ENCODE assay signal across 1 cellular context in genomic region chr2:27050996-27051901, GRCh38.
A peak's percentile ranks its signal among the peaks of the same experiment; 100 is the strongest.
TF ChIP-seq lines count a peak whose summit lies in the region.

A gene with protein sequence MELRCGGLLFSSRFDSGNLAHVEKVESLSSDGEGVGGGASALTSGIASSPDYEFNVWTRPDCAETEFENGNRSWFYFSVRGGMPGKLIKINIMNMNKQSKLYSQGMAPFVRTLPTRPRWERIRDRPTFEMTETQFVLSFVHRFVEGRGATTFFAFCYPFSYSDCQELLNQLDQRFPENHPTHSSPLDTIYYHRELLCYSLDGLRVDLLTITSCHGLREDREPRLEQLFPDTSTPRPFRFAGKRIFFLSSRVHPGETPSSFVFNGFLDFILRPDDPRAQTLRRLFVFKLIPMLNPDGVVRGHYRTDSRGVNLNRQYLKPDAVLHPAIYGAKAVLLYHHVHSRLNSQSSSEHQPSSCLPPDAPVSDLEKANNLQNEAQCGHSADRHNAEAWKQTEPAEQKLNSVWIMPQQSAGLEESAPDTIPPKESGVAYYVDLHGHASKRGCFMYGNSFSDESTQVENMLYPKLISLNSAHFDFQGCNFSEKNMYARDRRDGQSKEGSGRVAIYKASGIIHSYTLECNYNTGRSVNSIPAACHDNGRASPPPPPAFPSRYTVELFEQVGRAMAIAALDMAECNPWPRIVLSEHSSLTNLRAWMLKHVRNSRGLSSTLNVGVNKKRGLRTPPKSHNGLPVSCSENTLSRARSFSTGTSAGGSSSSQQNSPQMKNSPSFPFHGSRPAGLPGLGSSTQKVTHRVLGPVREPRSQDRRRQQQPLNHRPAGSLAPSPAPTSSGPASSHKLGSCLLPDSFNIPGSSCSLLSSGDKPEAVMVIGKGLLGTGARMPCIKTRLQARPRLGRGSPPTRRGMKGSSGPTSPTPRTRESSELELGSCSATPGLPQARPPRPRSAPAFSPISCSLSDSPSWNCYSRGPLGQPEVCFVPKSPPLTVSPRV (plus strand): TSS chr2:27051668. CDS start chr2:27052959, 1,291 bp downstream.

TF ChIP-seq in H1, 55 proteins besides CTCF, POLR2A, EP300 and RAD21 (continued from another document):
- TF ChIP-seq HDAC2 (IDR thresholded peaks at IDR 0.05; ENCODE audit: borderline replicate concordance in 1 of 2, low read depth in 2 of 2, low read length in 2 of 2) (peak; percentile 88 to 92; a peak in 3 of 4 replicates), PHF8 (conservative IDR thresholded peaks at IDR 0.05; ENCODE audit: low read depth, low read length) (peak; percentile 64)
